Comparison of ENCODE assay signal across 9 cellular contexts in the genomic region with DNA sequence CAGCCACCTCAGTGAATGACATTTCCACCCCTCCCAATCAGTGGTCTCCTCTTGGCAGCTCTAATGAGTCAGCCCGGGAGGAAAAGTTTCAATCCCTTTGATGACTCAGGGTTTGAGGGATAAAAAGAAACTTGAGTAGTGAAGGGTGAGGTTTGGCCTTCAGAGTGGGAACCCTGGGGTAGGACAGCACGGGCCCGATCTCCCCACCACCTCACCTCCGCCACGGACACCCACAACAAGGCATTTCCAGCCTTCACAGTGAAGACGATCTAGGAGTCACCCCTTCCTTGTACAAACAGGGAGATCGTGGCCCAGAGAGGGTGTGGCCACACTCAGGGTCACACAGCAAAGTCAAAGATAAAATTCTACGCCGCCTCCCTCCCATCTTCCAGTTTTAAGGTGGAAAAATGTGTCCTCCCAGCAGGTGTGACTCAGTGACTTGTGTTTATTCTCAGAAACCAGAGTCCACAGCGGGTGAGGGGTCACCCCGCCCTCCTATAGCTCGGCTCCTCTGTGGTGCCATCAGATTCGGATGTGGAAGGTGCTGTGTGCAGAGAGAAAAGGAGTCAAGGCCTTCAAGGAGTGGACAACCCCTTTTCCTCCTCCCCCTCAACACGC. TPM values are rescaled to one million over a fixed set of nuclear protein-coding genes. Genes with fewer than 3 reads are reported as not detected.
A peak's percentile ranks its signal among the peaks of the same experiment; 100 is the strongest.
DNase-seq lines count a peak whose midpoint lies in the region; ATAC-seq and TF ChIP-seq lines count a peak whose summit lies in the region.
"Had no signal": no experiment of that assay in that cellular context is flagged by ENCODE, and none has a peak within 500 bp of the region (broad histone marks: within the 10 kb centered on the region; RNA-seq: fewer than 3 reads in every experiment).

No MANE protein-coding gene starts in this region.

- H3K27me3 Mint-ChIP-seq in activated T-helper 1 cell treated with anti-CD3 and anti-CD28 coated beads, Interleukin-12 subunit alpha, Interleukin-12 subunit beta, Interleukin-2, Interleukin-4 antibody, amounts not matched to agents 30 ng/mL and 10 ng/mL and 1 ng/mL, durations not matched to agents 14 hours and 24 hours and 36 hours (ENCODE audit: insufficient read depth): peaks cover 2% of the 10 kb centered on the region

- peak overlapping the region; percentile 4 for H3K4me3 Mint-ChIP-seq in activated T-helper 1 cell treated with anti-CD3 and anti-CD28 coated beads, Interleukin-12 subunit alpha, Interleukin-12 subunit beta, Interleukin-2, Interleukin-4 antibody, amounts not matched to agents 30 ng/mL and 10 ng/mL and 1 ng/mL, durations not matched to agents 14 hours and 24 hours and 36 hours
- H3K4me3 Mint-ChIP-seq: brain had no signal

- no peak for TF ChIP-seq CTCF in omental fat pad (IDR thresholded peaks at IDR 0.05)

- no peaks in the 10 kb centered on the region for H3K79me2 ChIP-seq in ACC112 (ENCODE audit: control insufficient read depth, insufficient read depth, low read length, unreplicated experiment)

- H3K4me3 ChIP-seq in ACC112 (ENCODE audit: low read depth, low read length): 0 out of 2 replicates have a peak overlapping the region, but pooled peaks have one; percentile 45

- no peaks in the 10 kb centered on the region for H3K9me3 Mint-ChIP-seq in activated T-helper 1 cell treated with anti-CD3 and anti-CD28 coated beads, Interleukin-12 subunit alpha, Interleukin-12 subunit beta, Interleukin-2, Interleukin-4 antibody, amounts not matched to agents 30 ng/mL and 10 ng/mL and 1 ng/mL, durations not matched to agents 14 hours and 24 hours and 36 hours

- H3K36me3 ChIP-seq in ACC112 (ENCODE audit: insufficient read depth, low read length): no peaks in the 10 kb centered on the region

- peak overlapping the region; percentile 68 for H3K27ac Mint-ChIP-seq in activated T-helper 1 cell treated with anti-CD3 and anti-CD28 coated beads, Interleukin-12 subunit alpha, Interleukin-12 subunit beta, Interleukin-2, Interleukin-4 antibody, amounts not matched to agents 30 ng/mL and 10 ng/mL and 1 ng/mL, durations not matched to agents 14 hours and 24 hours and 36 hours
- H3K27ac Mint-ChIP-seq: brain had no signal

- peaks cover 10% of the 10 kb centered on the region for H3K4me1 ChIP-seq in ACC112 (ENCODE audit: control insufficient read depth, insufficient read depth, low read length, unreplicated experiment)

- intact Hi-C loops in activated T-helper 1 cell treated with anti-CD3 and anti-CD28 coated beads, Interleukin-12 subunit alpha, Interleukin-12 subunit beta, Interleukin-2, Interleukin-4 antibody, amounts not matched to agents 30 ng/mL and 10 ng/mL and 1 ng/mL, durations not matched to agents 14 hours and 24 hours and 36 hours (cut with micrococcal nuclease): loop anchor here (1.0 to 2.0 kb wide), 4 partner anchors 18 to 82 kb away; partner anchors contain the start of genes FAM32A and HSH2D
- intact Hi-C loops in left colon (cut with DNase I, micrococcal nuclease): no loop called here

- DNase-seq in HT1080 (ENCODE audit: low read depth) (peak; percentile 97), left colon (no peak), omental fat pad (ENCODE audit: low spot score) (no peak), DMS153 (lab: John Stamatoyannopoulos, UW) (no peak)
- DNase-seq in activated T-helper 1 cell treated with anti-CD3 and anti-CD28 coated beads, Interleukin-12 subunit alpha, Interleukin-12 subunit beta, Interleukin-2, Interleukin-4 antibody, amounts not matched to agents 30 ng/mL and 10 ng/mL and 1 ng/mL, durations not matched to agents 14 hours and 24 hours and 36 hours (ENCODE audit: low spot score): no peak

- ATAC-seq in left colon (peak; percentile 52), HG02840 (IDR thresholded peaks at IDR 0.05; ENCODE audit: low FRiP score, unreplicated experiment) (no peak), HG03354 (IDR thresholded peaks at IDR 0.05; ENCODE audit: poor library complexity, severe bottlenecking, unreplicated experiment) (no peak), omental fat pad (ENCODE audit: low FRiP score) (no peak)

- peaks cover 8% of the 10 kb centered on the region for H3K36me3 Mint-ChIP-seq in activated T-helper 1 cell treated with anti-CD3 and anti-CD28 coated beads, Interleukin-12 subunit alpha, Interleukin-12 subunit beta, Interleukin-2, Interleukin-4 antibody, amounts not matched to agents 30 ng/mL and 10 ng/mL and 1 ng/mL, durations not matched to agents 14 hours and 24 hours and 36 hours (ENCODE audit: low read depth)
- H3K36me3 Mint-ChIP-seq: brain had no signal

- H3K4me1 Mint-ChIP-seq in activated T-helper 1 cell treated with anti-CD3 and anti-CD28 coated beads, Interleukin-12 subunit alpha, Interleukin-12 subunit beta, Interleukin-2, Interleukin-4 antibody, amounts not matched to agents 30 ng/mL and 10 ng/mL and 1 ng/mL, durations not matched to agents 14 hours and 24 hours and 36 hours (ENCODE audit: low read depth): peaks cover 16% of the 10 kb centered on the region
- H3K4me1 Mint-ChIP-seq: brain had no signal

- no peaks in the 10 kb centered on the region for H3K27me3 ChIP-seq in ACC112 (ENCODE audit: insufficient read depth, low read length)

- no peak overlapping the region for H2AFZ ChIP-seq in ACC112 (ENCODE audit: low read length, unreplicated experiment)

- H3K27ac ChIP-seq in ACC112 (ENCODE audit: low read depth, low read length): peak overlapping the region; percentile 92

RNA-seq across cellular contexts. Expression of gene CIB3, which starts 12.3 kb away (rescaled TPM):
- total RNA-seq in HT1080 (2014; rRNA removed; shearing (Covaris generic)): not detected in 2 replicates
- not detected in 2 replicates for polyA plus RNA-seq in HT1080 (2015; cell fraction: cytosol; rRNA removed)
- polyA plus RNA-seq in HT1080 (2015; cell fraction: nucleus; rRNA removed): not detected in 2 replicates
- total RNA-seq in activated T-helper 1 cell treated with anti-CD3 and anti-CD28 coated beads, Interleukin-12 subunit alpha, Interleukin-12 subunit beta, Interleukin-2, Interleukin-4 antibody, amounts not matched to agents 30 ng/mL and 10 ng/mL and 1 ng/mL, durations not matched to agents 14 hours and 24 hours and 36 hours: not detected in 2 replicates
- total RNA-seq in left colon (not detected), omental fat pad (not detected)

RNA-seq across cellular contexts. Expression of gene HSH2D, which starts 17.6 kb away (rescaled TPM):
- not detected in 2 replicates for total RNA-seq in HT1080 (2014; rRNA removed; shearing (Covaris generic))
- polyA plus RNA-seq in HT1080 (2015; cell fraction: cytosol; rRNA removed): 0.03 TPM in 1 of 2 replicates, not detected in the other
- 0.27 TPM in 1 of 2 replicates, not detected in the other for polyA plus RNA-seq in HT1080 (2015; cell fraction: nucleus; rRNA removed)
- 32.0 and 35.2 TPM in 2 replicates for total RNA-seq in activated T-helper 1 cell treated with anti-CD3 and anti-CD28 coated beads, Interleukin-12 subunit alpha, Interleukin-12 subunit beta, Interleukin-2, Interleukin-4 antibody, amounts not matched to agents 30 ng/mL and 10 ng/mL and 1 ng/mL, durations not matched to agents 14 hours and 24 hours and 36 hours
- 10 to 100 TPM; 18.8 to 24.3 TPM for total RNA-seq in left colon
- 1 to 10 TPM; 1.0 to 5.8 (median 1.6) TPM for total RNA-seq in omental fat pad

RNA-seq across cellular contexts. Expression of gene FAM32A, which starts 24.2 kb away (rescaled TPM):
- total RNA-seq in HT1080 (2014; rRNA removed; shearing (Covaris generic)): 179 TPM in 2 replicates
- 131 and 136 TPM in 2 replicates for polyA plus RNA-seq in HT1080 (2015; cell fraction: cytosol; rRNA removed)
- 66.6 and 71.6 TPM in 2 replicates for polyA plus RNA-seq in HT1080 (2015; cell fraction: nucleus; rRNA removed)
- total RNA-seq in activated T-helper 1 cell treated with anti-CD3 and anti-CD28 coated beads, Interleukin-12 subunit alpha, Interleukin-12 subunit beta, Interleukin-2, Interleukin-4 antibody, amounts not matched to agents 30 ng/mL and 10 ng/mL and 1 ng/mL, durations not matched to agents 14 hours and 24 hours and 36 hours: 71.6 and 72.8 TPM in 2 replicates
- total RNA-seq in left colon: 10 to 100 TPM; 78.8 to 90.5 TPM
- total RNA-seq in omental fat pad: 100 to 1,000 TPM in 1 of 4 donors, 10 to 100 TPM in 3; 79.7 to 103 (median 90.2) TPM

RNA-seq across cellular contexts. Expression of gene AP1M1, which starts 36.7 kb away (rescaled TPM):
- 137 and 138 TPM in 2 replicates for total RNA-seq in HT1080 (2014; rRNA removed; shearing (Covaris generic))
- 132 and 135 TPM in 2 replicates for polyA plus RNA-seq in HT1080 (2015; cell fraction: cytosol; rRNA removed)
- 141 and 163 TPM in 2 replicates for polyA plus RNA-seq in HT1080 (2015; cell fraction: nucleus; rRNA removed)
- 116 and 117 TPM in 2 replicates for total RNA-seq in activated T-helper 1 cell treated with anti-CD3 and anti-CD28 coated beads, Interleukin-12 subunit alpha, Interleukin-12 subunit beta, Interleukin-2, Interleukin-4 antibody, amounts not matched to agents 30 ng/mL and 10 ng/mL and 1 ng/mL, durations not matched to agents 14 hours and 24 hours and 36 hours
- 10 to 100 TPM; 22.2 to 26.5 TPM for total RNA-seq in left colon
- 100 to 1,000 TPM in 2 of 4 donors, 10 to 100 TPM in 2; 92.0 to 154 (median 111) TPM for total RNA-seq in omental fat pad

RNA-seq across cellular contexts. Expression of gene RAB8A, which starts 49.4 kb away (rescaled TPM):
- total RNA-seq in HT1080 (2014; rRNA removed; shearing (Covaris generic)): 59.0 and 79.1 TPM in 2 replicates
- 60.3 and 62.9 TPM in 2 replicates for polyA plus RNA-seq in HT1080 (2015; cell fraction: cytosol; rRNA removed)
- 50.3 and 52.5 TPM in 2 replicates for polyA plus RNA-seq in HT1080 (2015; cell fraction: nucleus; rRNA removed)
- 235 and 248 TPM in 2 replicates for total RNA-seq in activated T-helper 1 cell treated with anti-CD3 and anti-CD28 coated beads, Interleukin-12 subunit alpha, Interleukin-12 subunit beta, Interleukin-2, Interleukin-4 antibody, amounts not matched to agents 30 ng/mL and 10 ng/mL and 1 ng/mL, durations not matched to agents 14 hours and 24 hours and 36 hours
- 100 to 1,000 TPM; 143 to 172 TPM for total RNA-seq in left colon
- 10 to 100 TPM; 32.5 to 51.9 (median 40.0) TPM for total RNA-seq in omental fat pad
